Comparison of ENCODE assay signal across 15 cellular contexts in the genomic region with DNA sequence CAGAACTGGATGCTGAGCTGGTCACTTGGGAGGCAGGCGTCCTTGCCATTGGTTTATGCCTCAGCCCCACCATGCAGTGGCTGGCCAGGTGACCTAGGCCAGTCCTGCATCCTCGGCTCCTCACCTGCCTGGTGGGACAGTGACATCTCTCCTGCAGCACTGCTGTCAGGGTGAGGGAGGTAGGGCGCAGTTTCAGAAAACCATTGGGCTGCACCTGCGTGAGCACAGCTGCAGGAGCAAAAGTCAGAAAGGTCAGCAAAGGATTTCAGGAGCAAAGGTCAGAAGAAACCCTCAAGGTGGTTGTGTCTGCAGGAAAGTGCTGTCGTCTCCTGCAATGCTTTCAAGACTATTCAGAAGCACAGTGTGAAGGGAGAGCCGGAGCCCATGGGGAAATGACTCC. TPM values are rescaled to one million over a fixed set of nuclear protein-coding genes. Genes with fewer than 3 reads are reported as not detected.
A peak's percentile ranks its signal among the peaks of the same experiment; 100 is the strongest.
DNase-seq lines count a peak whose midpoint lies in the region; ATAC-seq and TF ChIP-seq lines count a peak whose summit lies in the region.
"Had no signal": no experiment of that assay in that cellular context is flagged by ENCODE, and none has a peak within 500 bp of the region (broad histone marks: within the 10 kb centered on the region; RNA-seq: fewer than 3 reads in every experiment).

No MANE protein-coding gene starts in this region.

- H3K4me3 ChIP-seq in Caco-2 (ENCODE audit: low read depth, low read length) (no peak overlapping the region), skeletal muscle tissue (ENCODE audit: low read length in 3 of 3) (no peak overlapping the region)

- H3K27me3 Mint-ChIP-seq in Caco-2 (ENCODE audit: insufficient read depth, unreplicated experiment) = no peaks in the 10 kb centered on the region
- H3K27me3 Mint-ChIP-seq in WTC11 (ENCODE audit: low read depth) = no peaks in the 10 kb centered on the region
- peaks cover 70% of the 10 kb centered on the region for H3K27me3 Mint-ChIP-seq in stimulated activated memory B cell treated with anti-CD40 and anti-IgM and Interleukin-4, amounts not matched to agents 10 μg/mL and 1 μg/mL and 100 μg/mL, for 72 hours

- CTCF ChIA-PET in Caco-2 (lab: Charles Lee) = interaction anchor here (1.0 to 2.7 kb wide), 5 partner anchors 11 to 189 kb away, joined by 3 to 10 read pairs (median 4); no protein-coding TSS in a partner anchor
- CTCF ChIA-PET in WTC11 (lab: Charles Lee) = interaction anchor here (0.6 to 2.2 kb wide), 3 partner anchors 78 to 188 kb away, joined by 3 to 17 read pairs (median 7); no protein-coding TSS in a partner anchor

- intact Hi-C loops in Caco-2 (cut with micrococcal nuclease; ENCODE audit: unreplicated experiment) (loop anchor here (1.0 to 5.0 kb wide), 5 partner anchors 7 to 295 kb away; a partner anchor contains a TSS), left colon (cut with DNase I, micrococcal nuclease) (no loop called here)

- H3K9me3 Mint-ChIP-seq in Caco-2 (ENCODE audit: unreplicated experiment) = no peaks in the 10 kb centered on the region
- H3K9me3 Mint-ChIP-seq in WTC11 = no peaks in the 10 kb centered on the region
- H3K9me3 Mint-ChIP-seq in stimulated activated memory B cell treated with anti-CD40 and anti-IgM and Interleukin-4, amounts not matched to agents 10 μg/mL and 1 μg/mL and 100 μg/mL, for 72 hours = no peaks in the 10 kb centered on the region

- no peak overlapping the region for H3K9ac ChIP-seq in skeletal muscle tissue (ENCODE audit: low read depth in 1 of 3, low read length in 3 of 3)

- DNase-seq in Caco-2 (peak; percentile 61 to 71), WTC11 (ENCODE audit: low spot score) (no peak), left colon (no peak), T1000 (lab: John Stamatoyannopoulos, UW) (no peak), NCI-H2107 (lab: John Stamatoyannopoulos, UW) (no peak)
- DNase-seq: activated CD8-positive, alpha-beta T cell treated with anti-CD3 and anti-CD28 coated beads, Interleukin-2, amount 10 ng/mL, durations not matched to agents 7 days and 5 days; activated effector memory CD4-positive, alpha-beta T cell treated with anti-CD3 and anti-CD28 coated beads, Interleukin-2, amount 50 U/mL, for 16 hours; effector memory CD4-positive, alpha-beta T cell; islet precursor cell; NCI-H2029 treated with DMSO at 0.1 percent for 48 hours; NCI-H82; stimulated activated naive B cell treated with anti-CD40 and anti-IgM and Interleukin-4, amounts not matched to agents 10 μg/mL and 1 μg/mL and 100 μg/mL, for 72 hours had no signal

- no TSS peak for BruUV-seq in Caco-2 (replicated peaks; lab: Mats Ljungman, UMichigan)

- H3K9me3 ChIP-seq in Caco-2 = no peaks in the 10 kb centered on the region
- H3K9me3 ChIP-seq in skeletal muscle tissue (ENCODE audit: control insufficient read depth in 3 of 3, low read length in 3 of 3) = no peaks in the 10 kb centered on the region

- no peaks in the 10 kb centered on the region for H3K27me3 ChIP-seq in Caco-2 (replicated peaks; ENCODE audit: control insufficient read depth, insufficient read depth, low read length)
- no peaks in the 10 kb centered on the region for H3K27me3 ChIP-seq in skeletal muscle tissue (ENCODE audit: control insufficient read depth in 3 of 3, insufficient read depth in 3 of 3, low read length in 3 of 3)

- peaks cover 69% of the 10 kb centered on the region for H3K4me1 ChIP-seq in Caco-2
- H3K4me1 ChIP-seq in skeletal muscle tissue (ENCODE audit: control insufficient read depth in 3 of 3, insufficient read depth in 3 of 3, low read length in 3 of 3) = peaks cover 29 to 39% (median 34%) of the 10 kb centered on the region in 3 donors

- H3K36me3 ChIP-seq in Caco-2 (ENCODE audit: control insufficient read depth, insufficient read depth, low read length) (no peaks in the 10 kb centered on the region), skeletal muscle tissue (ENCODE audit: control insufficient read depth in 3 of 3, insufficient read depth in 3 of 3, low read length in 3 of 3) (no peaks in the 10 kb centered on the region)

- POLR2A ChIA-PET in Caco-2 (lab: Charles Lee) = interaction anchor here (0.9 kb wide), 1 partner anchor 121 kb away, joined by 3 read pairs; no protein-coding TSS in a partner anchor
- POLR2A ChIA-PET in WTC11 (lab: Charles Lee) = no interaction called here

- peak overlapping the region; percentile 58 for H3K4me3 Mint-ChIP-seq in Caco-2 (ENCODE audit: unreplicated experiment)
- H3K4me3 Mint-ChIP-seq in WTC11 = no peak overlapping the region
- H3K4me3 Mint-ChIP-seq in stimulated activated memory B cell treated with anti-CD40 and anti-IgM and Interleukin-4, amounts not matched to agents 10 μg/mL and 1 μg/mL and 100 μg/mL, for 72 hours = no peak overlapping the region
- H3K4me3 Mint-ChIP-seq: activated CD8-positive, alpha-beta T cell treated with anti-CD3 and anti-CD28 coated beads, Interleukin-2, amount 10 ng/mL, durations not matched to agents 7 days and 5 days; stimulated activated naive B cell treated with anti-CD40 and anti-IgM and Interleukin-4, amounts not matched to agents 10 μg/mL and 1 μg/mL and 100 μg/mL, for 72 hours had no signal

- H3K36me3 Mint-ChIP-seq in Caco-2 (ENCODE audit: insufficient read depth, unreplicated experiment) (peaks cover 22% of the 10 kb centered on the region), WTC11 (no peaks in the 10 kb centered on the region)
- no peaks in the 10 kb centered on the region for H3K36me3 Mint-ChIP-seq in stimulated activated memory B cell treated with anti-CD40 and anti-IgM and Interleukin-4, amounts not matched to agents 10 μg/mL and 1 μg/mL and 100 μg/mL, for 72 hours
- H3K36me3 Mint-ChIP-seq: stimulated activated naive B cell treated with anti-CD40 and anti-IgM and Interleukin-4, amounts not matched to agents 10 μg/mL and 1 μg/mL and 100 μg/mL, for 72 hours had no signal

- H3K27ac Mint-ChIP-seq in Caco-2 (ENCODE audit: unreplicated experiment) = peak overlapping the region; percentile 95
- peak overlapping the region; percentile 29; the same call in 1 of the 2 replicates for H3K27ac Mint-ChIP-seq in WTC11
- H3K27ac Mint-ChIP-seq in stimulated activated memory B cell treated with anti-CD40 and anti-IgM and Interleukin-4, amounts not matched to agents 10 μg/mL and 1 μg/mL and 100 μg/mL, for 72 hours = no peak overlapping the region
- H3K27ac Mint-ChIP-seq: activated CD8-positive, alpha-beta T cell treated with anti-CD3 and anti-CD28 coated beads, Interleukin-2, amount 10 ng/mL, durations not matched to agents 7 days and 5 days; stimulated activated naive B cell treated with anti-CD40 and anti-IgM and Interleukin-4, amounts not matched to agents 10 μg/mL and 1 μg/mL and 100 μg/mL, for 72 hours had no signal

- TF ChIP-seq CTCF in Caco-2 (IDR thresholded peaks at IDR 0.05; ENCODE audit: insufficient read depth in 1 of 2, low read depth in 1 of 2, low read length in 1 of 2, severe bottlenecking in 1 of 2, unreplicated experiment in 1 of 2) (no peak), WTC11 (IDR thresholded peaks at IDR 0.05) (no peak)

- H3K4me1 Mint-ChIP-seq in Caco-2 (ENCODE audit: low read depth, unreplicated experiment) (peaks cover 56% of the 10 kb centered on the region), WTC11 (peaks cover 20% of the 10 kb centered on the region)
- H3K4me1 Mint-ChIP-seq in stimulated activated memory B cell treated with anti-CD40 and anti-IgM and Interleukin-4, amounts not matched to agents 10 μg/mL and 1 μg/mL and 100 μg/mL, for 72 hours = peaks cover 19% of the 10 kb centered on the region

- no peak for ATAC-seq in WTC11
- peak; percentile 22 for ATAC-seq in left colon
- ATAC-seq in stimulated activated memory B cell treated with anti-CD40 and anti-IgM and Interleukin-4, amounts not matched to agents 10 μg/mL and 1 μg/mL and 100 μg/mL, for 72 hours = no peak
- no peak for ATAC-seq in HG02678 (IDR thresholded peaks at IDR 0.05; ENCODE audit: unreplicated experiment)
- ATAC-seq: activated CD8-positive, alpha-beta T cell treated with anti-CD3 and anti-CD28 coated beads, Interleukin-2, amount 10 ng/mL, durations not matched to agents 7 days and 5 days; stimulated activated naive B cell treated with anti-CD40 and anti-IgM and Interleukin-4, amounts not matched to agents 10 μg/mL and 1 μg/mL and 100 μg/mL, for 72 hours had no signal

- peak overlapping the region; percentile 57 for H3K27ac ChIP-seq in skeletal muscle tissue (ENCODE audit: low read depth, low read length)

TF ChIP-seq in WTC11, 78 proteins besides CTCF, POLR2A, EP300 and RAD21 (continues in another document):
- TF ChIP-seq, protein P1, sequence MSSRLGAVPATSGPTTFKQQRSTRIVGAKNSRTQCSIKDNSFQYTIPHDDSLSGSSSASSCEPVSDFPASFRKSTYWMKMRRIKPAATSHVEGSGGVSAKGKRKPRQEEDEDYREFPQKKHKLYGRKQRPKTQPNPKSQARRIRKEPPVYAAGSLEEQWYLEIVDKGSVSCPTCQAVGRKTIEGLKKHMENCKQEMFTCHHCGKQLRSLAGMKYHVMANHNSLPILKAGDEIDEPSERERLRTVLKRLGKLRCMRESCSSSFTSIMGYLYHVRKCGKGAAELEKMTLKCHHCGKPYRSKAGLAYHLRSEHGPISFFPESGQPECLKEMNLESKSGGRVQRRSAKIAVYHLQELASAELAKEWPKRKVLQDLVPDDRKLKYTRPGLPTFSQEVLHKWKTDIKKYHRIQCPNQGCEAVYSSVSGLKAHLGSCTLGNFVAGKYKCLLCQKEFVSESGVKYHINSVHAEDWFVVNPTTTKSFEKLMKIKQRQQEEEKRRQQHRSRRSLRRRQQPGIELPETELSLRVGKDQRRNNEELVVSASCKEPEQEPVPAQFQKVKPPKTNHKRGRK (CRISPR knock-in tag; IDR thresholded peaks at IDR 0.05; ENCODE audit: borderline replicate concordance) = no peak
- TF ChIP-seq, protein P2, sequence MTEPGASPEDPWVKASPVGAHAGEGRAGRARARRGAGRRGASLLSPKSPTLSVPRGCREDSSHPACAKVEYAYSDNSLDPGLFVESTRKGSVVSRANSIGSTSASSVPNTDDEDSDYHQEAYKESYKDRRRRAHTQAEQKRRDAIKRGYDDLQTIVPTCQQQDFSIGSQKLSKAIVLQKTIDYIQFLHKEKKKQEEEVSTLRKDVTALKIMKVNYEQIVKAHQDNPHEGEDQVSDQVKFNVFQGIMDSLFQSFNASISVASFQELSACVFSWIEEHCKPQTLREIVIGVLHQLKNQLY (CRISPR knock-in tag; IDR thresholded peaks at IDR 0.05) = no peak
- TF ChIP-seq GABPB1 (CRISPR knock-in tag; IDR thresholded peaks at IDR 0.05) = no peak
- no peak for TF ChIP-seq TP53 (CRISPR knock-in tag; IDR thresholded peaks at IDR 0.05)

RNA-seq across cellular contexts. Expression of a gene that starts 48.1 kb away (rescaled TPM):
- 55.1 and 60.1 TPM in 2 replicates for total RNA-seq in Caco-2 (2022)
- total RNA-seq in WTC11 (2021) = 5.9 to 7.6 TPM (median 6.0 TPM) in 3 replicates
- total RNA-seq in left colon = 10 to 100 TPM; 66.8 to 85.6 TPM
- total RNA-seq in skeletal muscle tissue = 17.7 TPM
- total RNA-seq: activated CD8-positive, alpha-beta T cell treated with anti-CD3 and anti-CD28 coated beads, Interleukin-2, amount 10 ng/mL, durations not matched to agents 7 days and 5 days had no signal

Comparison
In these comparisons a context has a peak if more than half of its experiments do, and no peak if none do; other contexts are left out.
1. DNase-seq: peak in Caco-2 (2 of 2); none in WTC11 (single experiment), left colon (0 of 2), T1000 (single experiment) and NCI-H2107 (single experiment).